34 cellular contexts compared by ENCODE assay signal in the genomic region with DNA sequence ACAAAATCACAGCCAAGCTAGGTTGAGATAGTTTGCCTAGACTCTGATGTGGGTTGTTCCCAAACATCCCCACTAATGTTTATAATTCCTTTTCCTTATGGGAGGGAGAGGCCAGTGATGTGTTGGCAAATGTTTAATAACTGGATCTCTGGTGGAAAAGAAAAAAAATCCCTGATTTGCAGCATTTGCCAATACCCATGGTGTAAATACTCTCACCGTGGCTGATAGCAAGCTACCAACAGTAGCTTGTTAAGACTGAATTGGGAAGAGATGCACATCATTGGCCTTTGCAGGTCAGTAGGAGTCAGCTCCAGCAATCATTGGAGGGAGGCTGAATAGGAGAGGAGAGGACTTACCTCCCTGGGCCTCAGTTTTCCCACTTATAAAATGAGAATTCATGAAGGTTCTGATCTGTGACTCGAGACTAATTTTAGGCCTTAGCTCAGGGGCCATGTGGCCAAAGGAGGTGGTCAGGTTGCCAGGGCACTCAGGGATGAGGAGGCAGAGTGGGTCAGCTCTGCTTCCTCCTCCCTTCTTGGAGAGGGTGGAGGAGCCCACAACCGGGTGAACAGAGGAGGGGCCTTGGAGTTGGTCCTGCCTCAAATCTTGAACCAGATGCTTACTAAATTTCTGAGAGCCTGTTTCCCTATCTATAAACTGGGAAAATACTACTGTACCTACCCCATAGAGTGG.
"Had no signal": no experiment of that assay in that cellular context is flagged by ENCODE, and none has a peak within 500 bp of the region (broad histone marks: within the 10 kb centered on the region; RNA-seq: fewer than 3 reads in every experiment).

No MANE protein-coding gene starts in this region.

- H3K4me1 ChIP-seq: adrenal gland, body of pancreas, breast epithelium had no signal

- FAIRE-seq: astrocyte, TTC549 had no signal

- H3K36me3 ChIP-seq: adrenal gland, brain microvascular endothelial cell, breast epithelium had no signal

- H3K9me3 ChIP-seq: adrenal gland, body of pancreas, breast epithelium had no signal

- H3K27me3 ChIP-seq: adrenal gland, body of pancreas, brain microvascular endothelial cell, breast epithelium had no signal

- H3K27ac ChIP-seq: adrenal gland, body of pancreas, brain microvascular endothelial cell, breast epithelium, VCaP had no signal

- DNase-seq: activated B cell treated with CpG ODN at 0.5 μM for 24 hours; activated CD4-positive, alpha-beta memory T cell treated with anti-CD3 and anti-CD28 coated beads for 36 hours; activated CD4-positive, alpha-beta T cell treated with anti-CD3 and anti-CD28 coated beads for 4 hours; activated CD4-positive, alpha-beta T cell treated with anti-CD3 and anti-CD28 coated beads, Interleukin-2, amount 10 ng/mL, durations not matched to agents 24 days and 14 days; activated CD4-positive, alpha-beta T cell treated with anti-CD3 and anti-CD28 coated beads, Interleukin-2, amount 50 U/mL, for 1 hour; activated CD4-positive, alpha-beta T cell treated with anti-CD3 and anti-CD28 coated beads, Interleukin-2, amount 50 U/mL, for 4 hours; activated CD4-positive, CD25-positive, alpha-beta regulatory T cell treated with anti-CD3 and anti-CD28 coated beads, Interleukin-2, amount 50 U/mL, for 72 hours; activated CD8-positive, alpha-beta memory T cell treated with anti-CD3 and anti-CD28 coated beads, Interleukin-2, amount 50 U/mL, for 4 hours; activated CD8-positive, alpha-beta T cell treated with anti-CD3 and anti-CD28 coated beads for 36 hours; activated effector memory CD4-positive, alpha-beta T cell treated with anti-CD3 and anti-CD28 coated beads, Interleukin-2, amount 50 U/mL, for 16 hours; activated gamma-delta T cell treated with Interleukin-2 at 50 U/mL for 16 hours; activated naive CD4-positive, alpha-beta T cell; activated naive CD4-positive, alpha-beta T cell treated with anti-CD3 and anti-CD28 coated beads for 36 hours; activated naive CD4-positive, alpha-beta T cell treated with anti-CD3 and anti-CD28 coated beads, Interleukin-2, amount 50 U/mL, for 16 hours; activated naive CD8-positive, alpha-beta T cell treated with anti-CD3 and anti-CD28 coated beads for 36 hours; activated T-cell treated with anti-CD3 and anti-CD28 coated beads for 4 hours; activated T-cell treated with anti-CD3 and anti-CD28 coated beads, Interleukin-2, amount 50 U/mL, for 1 hour; activated T-cell treated with anti-CD3 and anti-CD28 coated beads, Interleukin-2, amount 50 U/mL, for 4 hours; activated T-cell treated with anti-CD3 and anti-CD28 coated beads, Interleukin-2, amount 50 U/mL, for 72 hours; adrenal gland; amniotic stem cell; aorta; body of pancreas; brain microvascular endothelial cell; central memory CD4-positive, alpha-beta T cell; T-helper 1 cell; T-helper 2 cell; T-helper 9 cell had no signal

- H3K4me3 ChIP-seq: adrenal gland, body of pancreas, breast epithelium had no signal

- ATAC-seq: activated CD8-positive, alpha-beta T cell treated with anti-CD3 and anti-CD28 coated beads for 36 hours; activated naive CD4-positive, alpha-beta T cell treated with anti-CD3 and anti-CD28 coated beads, Interleukin-2, amount 50 U/mL, for 72 hours; activated T-cell treated with anti-CD3 and anti-CD28 coated beads, Interleukin-2, amount 50 U/mL, for 4 hours; activated T-cell treated with anti-CD3 and anti-CD28 coated beads, Interleukin-2, amount 50 U/mL, for 72 hours; activated T-helper 17 cell treated with anti-CD3 and anti-CD28 coated beads, Interleukin-2, amount 50 U/mL, for 72 hours; body of pancreas had no signal
